In genomic region chr14:58828298-58828697, GRCh38 we compare ENCODE assay signal across 23 cellular contexts.
"Had no signal": no experiment of that assay in that cellular context is flagged by ENCODE, and none has a peak within 500 bp of the region (broad histone marks: within the 10 kb centered on the region; RNA-seq: fewer than 3 reads in every experiment).

No MANE protein-coding gene starts in this region.

- ATAC-seq: effector memory CD8-positive, alpha-beta T cell; esophagus mucosa; foreskin keratinocyte; gastrocnemius medialis; gastroesophageal sphincter; heart left ventricle; heart right ventricle had no signal

- DNase-seq: colonic mucosa; cortex of kidney; dermis blood vessel endothelial cell; dorsolateral prefrontal cortex; effector CD4-positive, alpha-beta T cell; effector CD8-positive, alpha-beta T cell; effector memory CD4-positive, alpha-beta T cell; effector memory CD8-positive, alpha-beta T cell; endodermal cell; erythroblast; esophagus squamous epithelium; foreskin fibroblast; foreskin keratinocyte; foreskin melanocyte; gastrocnemius medialis; glutamatergic neuron; head of caudate nucleus; heart left ventricle; heart right ventricle had no signal

- FAIRE-seq: endometrium, endothelial cell of umbilical vein had no signal
